ENCODE assay signal across 8 cellular contexts in the genomic region with DNA sequence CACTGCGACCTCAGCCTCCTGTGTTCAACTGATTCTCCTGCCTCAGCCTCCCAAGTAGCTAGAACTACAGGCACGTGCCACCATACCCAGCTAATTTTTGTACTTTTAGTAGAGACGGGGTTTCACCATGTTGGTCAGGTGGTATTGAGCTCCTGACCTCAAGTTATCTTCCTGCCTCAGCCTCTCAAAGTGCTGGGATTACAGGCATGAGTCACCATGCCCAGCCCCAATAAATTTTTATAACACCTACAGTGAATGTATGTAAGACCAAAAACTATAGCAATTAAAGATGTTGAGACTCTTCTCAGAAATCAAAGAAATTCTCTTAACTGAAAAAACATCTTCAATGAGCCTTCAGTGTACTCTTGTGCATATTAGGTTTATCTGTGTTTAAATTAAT.
DNase-seq lines count a peak whose midpoint lies in the region; ATAC-seq, FAIRE-seq and TF ChIP-seq lines count a peak whose summit lies in the region.
"Not testable (repeated sequence)": the region's sequence is repeated elsewhere in the genome, so short reads cannot be mapped to it uniquely, and the experiment has no call there.

No MANE protein-coding gene starts in this region.

- BruUV-seq in mammary epithelial cell (replicated peaks; lab: Mats Ljungman, UMichigan), result not testable (repeated sequence)

- not testable (repeated sequence) for TF ChIP-seq CTCF in RWPE2 (IDR thresholded peaks at IDR 0.05; ENCODE audit: poor library complexity, severe bottlenecking); mammary epithelial cell (conservative IDR thresholded peaks at IDR 0.05 in 1 of 2, IDR thresholded peaks at IDR 0.05 in 1 of 2; ENCODE audit: extremely low read depth in 1 of 2, insufficient read depth in 1 of 2, low read depth in 1 of 2, low read length in 2 of 2); colonic mucosa (IDR thresholded peaks at IDR 0.05); hepatocyte (IDR thresholded peaks at IDR 0.05; ENCODE audit: poor library complexity); mucosa of descending colon (IDR thresholded peaks at IDR 0.05)

- H3K27me3 ChIP-seq in RWPE2 (ENCODE audit: insufficient read depth, poor library complexity, severe bottlenecking); mammary epithelial cell (ENCODE audit: insufficient read depth, low read length); colonic mucosa; hepatocyte; small intestine (ENCODE audit: control insufficient read depth in 2 of 2, insufficient read depth in 2 of 2, low read length in 2 of 2): not testable (repeated sequence)

- H4K20me1 ChIP-seq in mammary epithelial cell (ENCODE audit: insufficient read depth, low read length); hepatocyte (ENCODE audit: insufficient read depth, poor library complexity, severe bottlenecking): not testable (repeated sequence)

- not testable (repeated sequence) for H3K79me2 ChIP-seq in mammary epithelial cell (ENCODE audit: insufficient read depth, low read length); hepatocyte

- dilution Hi-C loops in mammary epithelial cell (cut with HindIII; ENCODE audit: low sequenced_read_pairs), result loop anchor here (25.0 kb wide), 2 partner anchors 345 to 495 kb away; no protein-coding TSS in a partner anchor

- 87% methylated on average over 3 of the region's 3 CpGs for WGBS in mammary epithelial cell (ENCODE audit: low coverage, missing lambda C conversion rate)
- WGBS in hepatocyte (ENCODE audit: low lambda C conversion rate, missing lambda C conversion rate), result 79% methylated on average over 3 of the region's 3 CpGs
- WGBS in small intestine, 3 donors, result 49 to 69% (median 49%) methylated on average over 3 of the region's 3 CpGs

- ATAC-seq in RWPE2 (ENCODE audit: low read depth) (peak; percentile 51; the same call in 1 of the 3 replicates), mucosa of descending colon (peak; percentile 93)

- not testable (repeated sequence) for H3K4me2 ChIP-seq in mammary epithelial cell (ENCODE audit: insufficient read depth, low read depth, low read length); hepatocyte

- H2AFZ ChIP-seq in mammary epithelial cell (ENCODE audit: low read depth, low read length); hepatocyte: not testable (repeated sequence)

- H3K27ac ChIP-seq in RWPE2 (ENCODE audit: poor library complexity, severe bottlenecking); mammary epithelial cell (ENCODE audit: insufficient read depth, low read depth, low read length); colonic mucosa; small intestine (ENCODE audit: low read depth in 1 of 2, low read length in 1 of 2): not testable (repeated sequence)
- peak overlapping the region; percentile 23 for H3K27ac ChIP-seq in hepatocyte

- intact Hi-C loops in mammary epithelial cell (cut with micrococcal nuclease); colonic mucosa (cut with DNase I); mucosa of descending colon (cut with DNase I, micrococcal nuclease): not testable (repeated sequence)

- FAIRE-seq in small intestine (lab: Jason Lieb, UNC), result not testable (repeated sequence)

- H3K9me2 ChIP-seq in hepatocyte (replicated peaks; ENCODE audit: insufficient read depth), result not testable (repeated sequence)

- DNase-seq in HT-29 (ENCODE audit: low spot score), result peak; percentile 0
- peak; percentile 45 for DNase-seq in LoVo (ENCODE audit: low spot score)
- DNase-seq in RWPE2 (ENCODE audit: low spot score), result not testable (repeated sequence)
- peak; percentile 7 for DNase-seq in mammary epithelial cell
- DNase-seq in colonic mucosa, result peak; percentile 50
- DNase-seq in hepatocyte (ENCODE audit: low spot score), result peak; percentile 16
- peak in 1 of 3 donors; percentile 32 for DNase-seq in mucosa of descending colon
- peak; percentile 77 for DNase-seq in small intestine

- H3K36me3 ChIP-seq in RWPE2 (ENCODE audit: low read depth); mammary epithelial cell (ENCODE audit: insufficient read depth, low read length); colonic mucosa; hepatocyte (replicated peaks; ENCODE audit: insufficient read depth, low read depth); mucosa of descending colon (ENCODE audit: low read depth); small intestine (ENCODE audit: control insufficient read depth in 2 of 2, insufficient read depth in 2 of 2, low read length in 2 of 2): not testable (repeated sequence)

- CTCF ChIA-PET in mammary epithelial cell (lab: Charles Lee; ENCODE audit: low non-redundant PET), result interaction anchor here (0.5 kb wide), 1 partner anchor 743 kb away, joined by 3 read pairs; no protein-coding TSS in a partner anchor

- in situ Hi-C loops in mammary epithelial cell (cut with MboI; ENCODE audit: low sequenced_read_pairs in 2 of 2), result loop anchor here (25.0 kb wide), 3 partner anchors 195 to 345 kb away; no protein-coding TSS in a partner anchor

- not testable (repeated sequence) for H3K4me1 ChIP-seq in RWPE2 (ENCODE audit: insufficient read depth, poor library complexity, severe bottlenecking); mammary epithelial cell (ENCODE audit: insufficient read depth, low read length); colonic mucosa; hepatocyte (ENCODE audit: insufficient read depth); mucosa of descending colon (ENCODE audit: low read depth); small intestine (ENCODE audit: control insufficient read depth in 2 of 2, insufficient read depth in 1 of 2, low read depth in 1 of 2, low read length in 1 of 2)

- H3K9me3 ChIP-seq in RWPE2 (ENCODE audit: severe bottlenecking); mammary epithelial cell (replicated peaks; ENCODE audit: insufficient read depth, low read length); colonic mucosa; hepatocyte (ENCODE audit: low read depth); mucosa of descending colon; small intestine (ENCODE audit: control insufficient read depth, low read depth): not testable (repeated sequence)

- not testable (repeated sequence) for H3K4me3 ChIP-seq in RWPE2 (ENCODE audit: severe bottlenecking); mammary epithelial cell (replicated peaks in 1 of 3; ENCODE audit: insufficient read depth in 1 of 3, low read depth in 2 of 3, low read length in 3 of 3); colonic mucosa; hepatocyte; mucosa of descending colon; small intestine (ENCODE audit: low read depth in 1 of 2, low read length in 2 of 2)

- not testable (repeated sequence) for H3K9ac ChIP-seq in mammary epithelial cell (ENCODE audit: insufficient read depth, low read length); colonic mucosa (ENCODE audit: low read depth in 2 of 2, low read length in 2 of 2)
